9 cellular contexts compared by ENCODE assay signal in the genomic region with DNA sequence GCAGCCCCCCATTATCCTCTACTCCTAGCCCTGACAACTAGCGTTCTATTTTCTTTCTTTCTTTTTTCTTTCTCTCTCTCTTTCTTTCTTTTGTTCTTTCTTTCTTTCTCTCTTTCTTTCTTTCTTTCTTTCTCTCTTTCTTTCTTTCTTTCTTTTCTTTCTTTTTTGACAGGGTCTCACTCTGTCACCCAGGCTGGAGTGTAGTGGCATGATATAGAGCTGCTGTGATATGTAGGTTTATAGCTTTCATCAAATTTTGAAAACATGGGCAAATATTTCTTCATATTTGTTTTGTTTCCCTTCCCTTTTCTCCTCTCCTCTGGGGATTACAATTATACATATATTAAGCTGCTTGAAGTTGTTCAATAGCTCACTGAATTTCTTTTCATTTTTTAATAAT. TPM values are rescaled to one million over a fixed set of nuclear protein-coding genes. Genes with fewer than 3 reads are reported as not detected.
"Had no signal": no experiment of that assay in that cellular context is flagged by ENCODE, and none has a peak within 500 bp of the region (broad histone marks: within the 10 kb centered on the region; RNA-seq: fewer than 3 reads in every experiment).

No MANE protein-coding gene starts in this region.

- H3K4me2 ChIP-seq: KMS-11 had no signal

- H3K27ac ChIP-seq: HL-60, KMS-11 had no signal

- H3K4me1 Mint-ChIP-seq: IgD-negative memory B cell had no signal

- ATAC-seq: HepG2 had no signal

- DNase-seq: IMR-90, KBM-7, KG1 had no signal

- H3K27ac Mint-ChIP-seq: IgD-negative memory B cell had no signal

- H3K9ac ChIP-seq: KMS-11 had no signal

- H3K4me3 Mint-ChIP-seq: IgD-negative memory B cell had no signal

- FAIRE-seq: HepG2, HTR-8/SVneo had no signal

- H3K36me3 Mint-ChIP-seq: IgD-negative memory B cell had no signal

RNA-seq across cellular contexts. Expression of a gene that starts 39.1 kb away (rescaled TPM):
- total RNA-seq: HT1080, IMR-90 had no signal
- polyA plus RNA-seq: IgD-negative memory B cell, IMR-90 had no signal
